Comparison of ENCODE assay signal across 18 cellular contexts in genomic region chr1:9193226-9193625, GRCh38.
"Had no signal": no experiment of that assay in that cellular context is flagged by ENCODE, and none has a peak within 500 bp of the region (broad histone marks: within the 10 kb centered on the region; RNA-seq: fewer than 3 reads in every experiment).

No MANE protein-coding gene starts in this region.

- H3K9me3 ChIP-seq: body of pancreas, heart right ventricle, ovary, stomach, thoracic aorta had no signal

- H3K36me3 ChIP-seq: heart right ventricle, ovary, stomach, thoracic aorta had no signal

- H3K36me3 Mint-ChIP-seq: activated naive CD4-positive, alpha-beta T cell treated with anti-CD3 and anti-CD28 coated beads, Interleukin-2, amount 10 ng/mL, durations not matched to agents 7 days and 5 days had no signal

- H3K4me3 ChIP-seq: body of pancreas, heart right ventricle, ovary, stomach, thoracic aorta had no signal

- ATAC-seq: body of pancreas; effector memory CD8-positive, alpha-beta T cell; WTC11 had no signal

- H3K9me3 Mint-ChIP-seq: activated CD4-positive, alpha-beta T cell treated with anti-CD3 and anti-CD28 coated beads, Interleukin-2, amount 10 ng/mL, durations not matched to agents 24 days and 14 days; activated naive CD4-positive, alpha-beta T cell treated with anti-CD3 and anti-CD28 coated beads, Interleukin-2, amount 10 ng/mL, durations not matched to agents 7 days and 5 days; activated T-helper 2 cell treated with anti-CD3 and anti-CD28 coated beads, Interferon-gamma antibody, Interleukin-2, Interleukin-4, amounts not matched to agents 10 μg/mL and 5 μg/mL and 100 μg/mL, durations not matched to agents 14 hours and 24 hours and 36 hours; dendritic cell treated with granulocyte-macrophage colony-stimulating factor and Interleukin-4, amounts not matched to agents 40 ng/mL and 50 ng/mL, for 4 days; effector memory CD8-positive, alpha-beta T cell; T-helper 1 cell treated with Interleukin-12 subunit alpha and Interleukin-12 subunit beta and Interleukin-4 antibody, amounts not matched to agents 30 μg/mL and 1 μg/mL, for 36 hours had no signal

- DNase-seq: activated CD4-positive, alpha-beta T cell treated with anti-CD3 and anti-CD28 coated beads, Interleukin-2, amount 10 ng/mL, durations not matched to agents 24 days and 14 days; activated naive CD4-positive, alpha-beta T cell treated with anti-CD3 and anti-CD28 coated beads, Interleukin-2, amount 10 ng/mL, durations not matched to agents 7 days and 5 days; amniotic stem cell; body of pancreas; effector memory CD8-positive, alpha-beta T cell; foreskin melanocyte; heart right ventricle; left ventricle myocardium superior; nephron progenitor cell; ovary; stimulated activated CD4-positive, alpha-beta T cell treated with anti-CD3 and anti-CD28 coated beads, Interleukin-15, amount 100 ng/mL, for 24 hours; stimulated activated CD4-positive, alpha-beta T cell treated with anti-CD3 and anti-CD28 coated beads, Interleukin-4, amount 100 ng/mL, for 4 hours; stomach had no signal

- H3K4me3 Mint-ChIP-seq: activated CD4-positive, alpha-beta T cell treated with anti-CD3 and anti-CD28 coated beads, Interleukin-2, amount 10 ng/mL, durations not matched to agents 24 days and 14 days; activated naive CD4-positive, alpha-beta T cell treated with anti-CD3 and anti-CD28 coated beads, Interleukin-2, amount 10 ng/mL, durations not matched to agents 7 days and 5 days; dendritic cell treated with granulocyte-macrophage colony-stimulating factor and Interleukin-4, amounts not matched to agents 40 ng/mL and 50 ng/mL, for 4 days; effector memory CD8-positive, alpha-beta T cell; nephron progenitor cell; T-helper 1 cell treated with Interleukin-12 subunit alpha and Interleukin-12 subunit beta and Interleukin-4 antibody, amounts not matched to agents 30 μg/mL and 1 μg/mL, for 36 hours; WTC11 had no signal

- H3K27me3 ChIP-seq: body of pancreas, ovary had no signal

- H3K27ac ChIP-seq: body of pancreas, heart right ventricle, ovary, stomach, thoracic aorta had no signal

- H3K27ac Mint-ChIP-seq: activated CD4-positive, alpha-beta T cell treated with anti-CD3 and anti-CD28 coated beads, Interleukin-2, amount 10 ng/mL, durations not matched to agents 24 days and 14 days; activated naive CD4-positive, alpha-beta T cell treated with anti-CD3 and anti-CD28 coated beads, Interleukin-2, amount 10 ng/mL, durations not matched to agents 7 days and 5 days; activated T-helper 2 cell treated with anti-CD3 and anti-CD28 coated beads, Interferon-gamma antibody, Interleukin-2, Interleukin-4, amounts not matched to agents 10 μg/mL and 5 μg/mL and 100 μg/mL, durations not matched to agents 14 hours and 24 hours and 36 hours; dendritic cell treated with granulocyte-macrophage colony-stimulating factor and Interleukin-4, amounts not matched to agents 40 ng/mL and 50 ng/mL, for 4 days; effector memory CD8-positive, alpha-beta T cell; nephron progenitor cell; T-helper 1 cell treated with Interleukin-12 subunit alpha and Interleukin-12 subunit beta and Interleukin-4 antibody, amounts not matched to agents 30 μg/mL and 1 μg/mL, for 36 hours; WTC11 had no signal
